8 cellular contexts compared by ENCODE assay signal in the genomic region with DNA sequence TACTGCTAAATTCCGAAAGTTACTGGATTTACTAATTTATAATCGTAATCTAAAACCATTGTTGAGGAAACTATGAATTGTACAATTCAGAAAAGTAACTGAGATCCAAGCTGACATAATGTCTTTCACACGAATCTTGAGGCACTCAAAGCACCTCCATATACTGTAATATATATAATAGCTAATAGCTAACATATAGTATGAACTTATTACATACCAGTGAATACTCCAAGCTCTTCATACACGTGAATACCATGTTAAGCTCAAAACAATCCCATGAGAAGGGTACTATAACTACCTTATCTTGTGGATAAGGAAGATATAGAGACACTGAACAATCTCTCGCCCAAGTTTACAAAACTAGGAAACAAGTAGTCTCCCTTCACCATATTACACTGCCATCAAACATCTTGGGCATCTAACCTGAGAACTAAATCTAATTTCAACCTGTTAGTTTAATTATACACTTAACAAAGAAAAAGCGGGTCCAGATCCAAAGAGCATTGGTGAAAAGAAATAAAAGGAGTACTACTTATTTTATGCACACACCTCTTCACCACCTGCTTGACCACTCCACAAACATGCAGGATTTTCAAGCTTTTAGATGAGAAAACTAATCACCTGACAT.
A peak's percentile ranks its signal among the peaks of the same experiment; 100 is the strongest.
DNase-seq lines count a peak whose midpoint lies in the region; ATAC-seq, FAIRE-seq and TF ChIP-seq lines count a peak whose summit lies in the region.

No MANE protein-coding gene starts in this region.

- ATAC-seq in GM18909 (IDR thresholded peaks at IDR 0.05; ENCODE audit: poor library complexity, unreplicated experiment): no peak

- peak overlapping the region; percentile 62 for H3K4me3 ChIP-seq in retinal pigment epithelial cell (ENCODE audit: low read length)

- no peak for TF ChIP-seq POLR2A in erythroblast (IDR thresholded peaks at IDR 0.05; ENCODE audit: low read length)

- TF ChIP-seq CTCF in retinal pigment epithelial cell (conservative IDR thresholded peaks at IDR 0.05; ENCODE audit: low read depth, low read length): no peak

- FAIRE-seq in GM19239 (lab: Jason Lieb, UNC): peak; percentile 63

- no peak for DNase-seq in GM19239 (ENCODE audit: insufficient read length, low spot score)
- peak; percentile 17 for DNase-seq in RKO (ENCODE audit: low spot score)
- DNase-seq in erythroblast (lab: John Stamatoyannopoulos, UW): peak; percentile 45 to 66
- no peak for DNase-seq in retinal pigment epithelial cell (ENCODE audit: low read depth)
- no peak for DNase-seq in UCSD-AML1 (lab: John Stamatoyannopoulos, UW; ENCODE audit: unreplicated experiment)
- no peak for DNase-seq in stimulated activated CD4-positive, alpha-beta T cell treated with anti-CD3 and anti-CD28 coated beads, Interleukin-2, amount 100 ng/mL, for 48 hours
- DNase-seq in NCI-H1092 (lab: John Stamatoyannopoulos, UW): no peak

Comparison
In these comparisons a context has a peak if more than half of its experiments do, and no peak if none do; other contexts are left out.
1. DNase-seq: peak in RKO (single experiment) and erythroblast (2 of 2); none in GM19239 (single experiment), retinal pigment epithelial cell (single experiment), UCSD-AML1 (single experiment), stimulated activated CD4-positive, alpha-beta T cell treated with anti-CD3 and anti-CD28 coated beads, Interleukin-2, amount 100 ng/mL, for 48 hours (0 of 2) and NCI-H1092 (single experiment).